Comparison of ENCODE assay signal across 35 cellular contexts in genomic region chr5:51679286-51679685, GRCh38.
"Had no signal": no experiment of that assay in that cellular context is flagged by ENCODE, and none has a peak within 500 bp of the region (broad histone marks: within the 10 kb centered on the region; RNA-seq: fewer than 3 reads in every experiment).

No MANE protein-coding gene starts in this region.

- H3K4me3 ChIP-seq: ascending aorta, cardiac muscle cell had no signal

- H3K27ac Mint-ChIP-seq: activated B cell treated with CpG ODN at 0.5 μM for 24 hours; activated CD4-positive, alpha-beta memory T cell treated with anti-CD3 and anti-CD28 coated beads for 36 hours; activated CD4-positive, alpha-beta T cell treated with anti-CD3 and anti-CD28 coated beads, Interleukin-2, amount 10 ng/mL, durations not matched to agents 24 days and 14 days; activated CD8-positive, alpha-beta memory T cell treated with anti-CD3 and anti-CD28 coated beads, Interleukin-2, amount 10 ng/mL, durations not matched to agents 7 days and 5 days; activated CD8-positive, alpha-beta T cell treated with anti-CD3 and anti-CD28 coated beads for 36 hours; activated naive CD4-positive, alpha-beta T cell treated with anti-CD3 and anti-CD28 coated beads, Interleukin-2, amount 10 ng/mL, durations not matched to agents 7 days and 5 days; activated naive CD4-positive, alpha-beta T cell treated with anti-CD3 and anti-CD28 coated beads, Interleukin-2, amount 50 U/mL, for 24 hours; activated naive CD8-positive, alpha-beta T cell; activated naive CD8-positive, alpha-beta T cell treated with anti-CD3 and anti-CD28 coated beads, Interleukin-2, amount 10 ng/mL, durations not matched to agents 7 days and 5 days; activated naive CD8-positive, alpha-beta T cell treated with anti-CD3 and anti-CD28 coated beads, Interleukin-2, amount 50 U/mL, for 24 hours; activated T-cell treated with anti-CD3 and anti-CD28 coated beads, Interleukin-2, amount 50 U/mL, for 24 hours; activated T-helper 2 cell treated with anti-CD3 and anti-CD28 coated beads, Interferon-gamma antibody, Interleukin-2, Interleukin-4, amounts not matched to agents 10 μg/mL and 5 μg/mL and 100 μg/mL, durations not matched to agents 14 hours and 24 hours and 36 hours; brain; T-helper 1 cell treated with Interleukin-12 subunit alpha and Interleukin-12 subunit beta and Interleukin-4 antibody, amounts not matched to agents 30 μg/mL and 1 μg/mL, for 36 hours; T-helper 2 cell treated with Interferon-gamma antibody and Interleukin-4, amounts not matched to agents 5 μg/mL and 100 μg/mL, for 36 hours had no signal

- H3K36me3 ChIP-seq: ascending aorta, cardiac muscle cell had no signal

- H3K4me1 Mint-ChIP-seq: activated B cell treated with CpG ODN at 0.5 μM for 24 hours; activated CD4-positive, alpha-beta T cell treated with anti-CD3 and anti-CD28 coated beads, Interleukin-2, amount 10 ng/mL, durations not matched to agents 24 days and 14 days; activated CD8-positive, alpha-beta memory T cell treated with anti-CD3 and anti-CD28 coated beads, Interleukin-2, amount 10 ng/mL, durations not matched to agents 7 days and 5 days; activated naive CD4-positive, alpha-beta T cell treated with anti-CD3 and anti-CD28 coated beads, Interleukin-2, amount 10 ng/mL, durations not matched to agents 7 days and 5 days; activated naive CD4-positive, alpha-beta T cell treated with anti-CD3 and anti-CD28 coated beads, Interleukin-2, amount 50 U/mL, for 24 hours; activated naive CD8-positive, alpha-beta T cell treated with anti-CD3 and anti-CD28 coated beads, Interleukin-2, amount 10 ng/mL, durations not matched to agents 7 days and 5 days; activated naive CD8-positive, alpha-beta T cell treated with anti-CD3 and anti-CD28 coated beads, Interleukin-2, amount 50 U/mL, for 24 hours; brain; central memory CD8-positive, alpha-beta T cell had no signal

- H3K27me3 ChIP-seq: ascending aorta, cardiac muscle cell had no signal

- ATAC-seq: activated CD8-positive, alpha-beta memory T cell treated with anti-CD3 and anti-CD28 coated beads, Interleukin-2, amount 10 ng/mL, durations not matched to agents 7 days and 5 days; activated CD8-positive, alpha-beta T cell treated with anti-CD3 and anti-CD28 coated beads for 36 hours; activated naive CD8-positive, alpha-beta T cell treated with anti-CD3 and anti-CD28 coated beads, Interleukin-2, amount 50 U/mL, for 24 hours had no signal

- DNase-seq: activated B cell treated with CpG ODN at 0.5 μM for 24 hours; activated CD4-positive, alpha-beta memory T cell treated with anti-CD3 and anti-CD28 coated beads for 36 hours; activated CD4-positive, alpha-beta T cell treated with anti-CD3 and anti-CD28 coated beads for 4 hours; activated CD4-positive, alpha-beta T cell treated with anti-CD3 and anti-CD28 coated beads, Interleukin-2, amount 10 ng/mL, durations not matched to agents 24 days and 14 days; activated CD4-positive, alpha-beta T cell treated with anti-CD3 and anti-CD28 coated beads, Interleukin-2, amount 50 U/mL, for 1 hour; activated CD4-positive, alpha-beta T cell treated with anti-CD3 and anti-CD28 coated beads, Interleukin-2, amount 50 U/mL, for 4 hours; activated CD4-positive, CD25-positive, alpha-beta regulatory T cell treated with anti-CD3 and anti-CD28 coated beads, Interleukin-2, amount 50 U/mL, for 72 hours; activated CD8-positive, alpha-beta memory T cell treated with anti-CD3 and anti-CD28 coated beads, Interleukin-2, amount 10 ng/mL, durations not matched to agents 7 days and 5 days; activated CD8-positive, alpha-beta memory T cell treated with anti-CD3 and anti-CD28 coated beads, Interleukin-2, amount 50 U/mL, for 48 hours; activated CD8-positive, alpha-beta T cell treated with anti-CD3 and anti-CD28 coated beads for 36 hours; activated effector memory CD4-positive, alpha-beta T cell treated with Interleukin-2 at 50 U/mL for 16 hours; activated gamma-delta T cell; activated naive CD4-positive, alpha-beta T cell treated with anti-CD3 and anti-CD28 coated beads, Interleukin-2, amount 10 ng/mL, durations not matched to agents 7 days and 5 days; activated naive CD4-positive, alpha-beta T cell treated with Interleukin-2 at 50 U/mL for 16 hours; activated naive CD8-positive, alpha-beta T cell treated with anti-CD3 and anti-CD28 coated beads, Interleukin-2, amount 10 ng/mL, durations not matched to agents 7 days and 5 days; activated naive CD8-positive, alpha-beta T cell treated with anti-CD3 and anti-CD28 coated beads, Interleukin-2, amount 50 U/mL, for 24 hours; activated T-cell treated with anti-CD3 and anti-CD28 coated beads, Interleukin-2, amount 50 U/mL, for 24 hours; activated T-cell treated with anti-CD3 and anti-CD28 coated beads, Interleukin-2, amount 50 U/mL, for 48 hours; amygdala; anterior cingulate cortex; caudate nucleus; cerebellar nuclear complex; T-helper 1 cell; T-helper 2 cell; T-helper 9 cell had no signal

- H3K4me1 ChIP-seq: ascending aorta had no signal

- H3K27me3 Mint-ChIP-seq: activated B cell treated with CpG ODN at 0.5 μM for 24 hours; activated CD4-positive, alpha-beta memory T cell treated with anti-CD3 and anti-CD28 coated beads for 36 hours; activated CD4-positive, alpha-beta T cell treated with anti-CD3 and anti-CD28 coated beads, Interleukin-2, amount 10 ng/mL, durations not matched to agents 24 days and 14 days; activated CD8-positive, alpha-beta memory T cell treated with anti-CD3 and anti-CD28 coated beads, Interleukin-2, amount 10 ng/mL, durations not matched to agents 7 days and 5 days; activated CD8-positive, alpha-beta T cell treated with anti-CD3 and anti-CD28 coated beads for 36 hours; activated naive CD4-positive, alpha-beta T cell treated with anti-CD3 and anti-CD28 coated beads, Interleukin-2, amount 10 ng/mL, durations not matched to agents 7 days and 5 days; activated naive CD4-positive, alpha-beta T cell treated with anti-CD3 and anti-CD28 coated beads, Interleukin-2, amount 50 U/mL, for 24 hours; activated naive CD8-positive, alpha-beta T cell; activated naive CD8-positive, alpha-beta T cell treated with anti-CD3 and anti-CD28 coated beads, Interleukin-2, amount 10 ng/mL, durations not matched to agents 7 days and 5 days; activated naive CD8-positive, alpha-beta T cell treated with anti-CD3 and anti-CD28 coated beads, Interleukin-2, amount 50 U/mL, for 24 hours; activated T-cell treated with anti-CD3 and anti-CD28 coated beads, Interleukin-2, amount 50 U/mL, for 24 hours; brain; central memory CD8-positive, alpha-beta T cell had no signal

- H3K27ac ChIP-seq: ascending aorta, cardiac muscle cell, VCaP had no signal

- H3K4me3 Mint-ChIP-seq: activated B cell treated with CpG ODN at 0.5 μM for 24 hours; activated CD4-positive, alpha-beta memory T cell treated with anti-CD3 and anti-CD28 coated beads for 36 hours; activated CD4-positive, alpha-beta T cell treated with anti-CD3 and anti-CD28 coated beads, Interleukin-2, amount 10 ng/mL, durations not matched to agents 24 days and 14 days; activated CD8-positive, alpha-beta memory T cell treated with anti-CD3 and anti-CD28 coated beads, Interleukin-2, amount 10 ng/mL, durations not matched to agents 7 days and 5 days; activated CD8-positive, alpha-beta T cell treated with anti-CD3 and anti-CD28 coated beads for 36 hours; activated naive CD4-positive, alpha-beta T cell treated with anti-CD3 and anti-CD28 coated beads, Interleukin-2, amount 10 ng/mL, durations not matched to agents 7 days and 5 days; activated naive CD4-positive, alpha-beta T cell treated with anti-CD3 and anti-CD28 coated beads, Interleukin-2, amount 50 U/mL, for 24 hours; activated naive CD8-positive, alpha-beta T cell; activated naive CD8-positive, alpha-beta T cell treated with anti-CD3 and anti-CD28 coated beads, Interleukin-2, amount 10 ng/mL, durations not matched to agents 7 days and 5 days; activated naive CD8-positive, alpha-beta T cell treated with anti-CD3 and anti-CD28 coated beads, Interleukin-2, amount 50 U/mL, for 24 hours; activated T-cell treated with anti-CD3 and anti-CD28 coated beads, Interleukin-2, amount 50 U/mL, for 24 hours; brain; central memory CD8-positive, alpha-beta T cell; T-helper 1 cell treated with Interleukin-12 subunit alpha and Interleukin-12 subunit beta and Interleukin-4 antibody, amounts not matched to agents 30 μg/mL and 1 μg/mL, for 36 hours; T-helper 2 cell treated with Interferon-gamma antibody and Interleukin-4, amounts not matched to agents 5 μg/mL and 100 μg/mL, for 36 hours had no signal

- H3K36me3 Mint-ChIP-seq: activated CD4-positive, alpha-beta memory T cell treated with anti-CD3 and anti-CD28 coated beads for 36 hours; activated CD8-positive, alpha-beta memory T cell treated with anti-CD3 and anti-CD28 coated beads, Interleukin-2, amount 10 ng/mL, durations not matched to agents 7 days and 5 days; activated naive CD4-positive, alpha-beta T cell treated with anti-CD3 and anti-CD28 coated beads, Interleukin-2, amount 10 ng/mL, durations not matched to agents 7 days and 5 days; activated naive CD4-positive, alpha-beta T cell treated with anti-CD3 and anti-CD28 coated beads, Interleukin-2, amount 50 U/mL, for 24 hours; activated naive CD8-positive, alpha-beta T cell; activated naive CD8-positive, alpha-beta T cell treated with anti-CD3 and anti-CD28 coated beads, Interleukin-2, amount 10 ng/mL, durations not matched to agents 7 days and 5 days; brain had no signal

- H3K9me3 ChIP-seq: ascending aorta had no signal

- H3K9me3 Mint-ChIP-seq: activated CD4-positive, alpha-beta T cell treated with anti-CD3 and anti-CD28 coated beads, Interleukin-2, amount 10 ng/mL, durations not matched to agents 24 days and 14 days; brain had no signal
